1 cellular context compared by ENCODE assay signal in genomic region chrX:155966876-155967275, GRCh38.
TF ChIP-seq lines count a peak whose summit lies in the region.

No MANE protein-coding gene starts in this region.

TF ChIP-seq in WTC11, 78 proteins besides CTCF, POLR2A, EP300 and RAD21 (continued from another document):
- no peak for TF ChIP-seq ZNF532 (CRISPR knock-in tag; IDR thresholded peaks at IDR 0.05; ENCODE audit: borderline replicate concordance)
- no peak for TF ChIP-seq ZNF121 (CRISPR knock-in tag; IDR thresholded peaks at IDR 0.05)
- TF ChIP-seq PRRX2 (CRISPR knock-in tag; IDR thresholded peaks at IDR 0.05), result no peak
- no peak for TF ChIP-seq CDX4 (CRISPR knock-in tag; IDR thresholded peaks at IDR 0.05; ENCODE audit: borderline replicate concordance)
- TF ChIP-seq SP1 (CRISPR knock-in tag; conservative IDR thresholded peaks at IDR 0.05), result no peak
- TF ChIP-seq ZNF671 (CRISPR knock-in tag; IDR thresholded peaks at IDR 0.05), result no peak
- TF ChIP-seq JAZF1 (CRISPR knock-in tag; IDR thresholded peaks at IDR 0.05), result no peak
TF ChIP-seq in WTC11: peak in this region for 0.
